Comparison of ENCODE assay signal across 12 cellular contexts in the genomic region with DNA sequence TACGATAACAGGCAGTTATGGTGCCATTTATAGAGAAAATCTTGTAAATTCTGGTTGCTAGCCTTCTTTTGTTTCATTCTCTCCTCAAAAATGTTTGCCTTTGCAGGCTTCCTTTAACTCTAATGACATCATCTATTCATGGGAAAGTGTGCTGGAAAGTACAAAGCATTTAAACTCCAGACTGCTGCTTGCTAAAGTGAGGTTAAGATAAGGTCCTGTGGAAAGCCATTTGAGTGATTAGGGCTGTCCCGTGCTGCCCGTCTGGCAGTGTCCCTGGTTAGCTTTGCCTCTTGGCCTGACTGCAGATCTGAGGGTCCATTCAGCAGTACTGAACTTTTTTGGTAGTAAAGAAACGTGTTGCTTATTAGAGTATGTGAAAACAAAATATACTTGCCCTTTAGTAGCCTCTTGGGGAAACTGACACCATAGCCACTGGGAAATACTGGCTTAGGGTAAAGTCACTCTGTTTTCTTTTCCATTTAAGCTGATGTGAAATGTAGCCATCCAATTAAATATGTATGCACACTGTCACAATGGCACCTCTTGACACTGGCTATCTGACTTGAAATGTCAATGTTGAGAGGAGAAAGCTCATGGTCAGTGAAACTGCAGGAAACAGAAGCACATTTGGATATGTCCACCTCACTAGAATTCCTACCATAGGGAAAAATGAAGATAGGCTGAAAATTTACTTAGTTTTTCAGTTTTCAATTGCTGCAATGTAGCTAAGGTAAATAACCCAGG.
DNase-seq lines count a peak whose midpoint lies in the region; ATAC-seq and TF ChIP-seq lines count a peak whose summit lies in the region.
"Had no signal": no experiment of that assay in that cellular context is flagged by ENCODE, and none has a peak within 500 bp of the region (broad histone marks: within the 10 kb centered on the region; RNA-seq: fewer than 3 reads in every experiment).

No MANE protein-coding gene starts in this region.

- H3K27me3 Mint-ChIP-seq in naive thymus-derived CD4-positive, alpha-beta T cell = peaks cover 0 to 3% (median 0%) of the 10 kb centered on the region in 5 donors
- H3K27me3 Mint-ChIP-seq: activated CD4-positive, alpha-beta memory T cell treated with anti-CD3 and anti-CD28 coated beads for 36 hours had no signal

- no peak overlapping the region for H3K27ac Mint-ChIP-seq in naive thymus-derived CD4-positive, alpha-beta T cell
- H3K27ac Mint-ChIP-seq: activated CD4-positive, alpha-beta memory T cell treated with anti-CD3 and anti-CD28 coated beads for 36 hours had no signal

- H3K9ac ChIP-seq in rectal smooth muscle tissue (ENCODE audit: low read length) = no peak overlapping the region

- intact Hi-C loops in left ventricle myocardium superior (cut with micrococcal nuclease) = no loop called here
- intact Hi-C loops in naive thymus-derived CD4-positive, alpha-beta T cell (cut with micrococcal nuclease) = no loop called here

- ATAC-seq in left ventricle myocardium superior = peak; percentile 90
- no peak for ATAC-seq in naive thymus-derived CD4-positive, alpha-beta T cell
- ATAC-seq in HG03108 (IDR thresholded peaks at IDR 0.05; ENCODE audit: unreplicated experiment) = no peak
- ATAC-seq: HCT116, left colon had no signal

- H3K9me3 ChIP-seq in naive thymus-derived CD4-positive, alpha-beta T cell (ENCODE audit: control insufficient read depth in 2 of 3, low read length in 3 of 3) = no peaks in the 10 kb centered on the region
- H3K9me3 ChIP-seq: ascending aorta had no signal

- peak; percentile 8 for DNase-seq in GM03348 (ENCODE audit: low spot score)
- DNase-seq in cardiac fibroblast (ENCODE audit: low read depth in 2 of 2) = peak; percentile 28 to 62
- DNase-seq in left ventricle myocardium superior = peak; percentile 68
- no peak for DNase-seq in naive thymus-derived CD4-positive, alpha-beta T cell
- DNase-seq in DMS53 treated with DMSO at 0.1 percent for 48 hours (lab: John Stamatoyannopoulos, UW; ENCODE audit: unreplicated experiment) = no peak
- no peak for DNase-seq in NCI-H187 (lab: John Stamatoyannopoulos, UW)
- DNase-seq: activated CD4-positive, alpha-beta memory T cell treated with anti-CD3 and anti-CD28 coated beads for 36 hours had no signal

- no peak for TF ChIP-seq CTCF in cardiac fibroblast (IDR thresholded peaks at IDR 0.05; ENCODE audit: low read depth, low read length)

- H3K36me3 Mint-ChIP-seq in naive thymus-derived CD4-positive, alpha-beta T cell = no peaks in the 10 kb centered on the region
- H3K36me3 Mint-ChIP-seq: activated CD4-positive, alpha-beta memory T cell treated with anti-CD3 and anti-CD28 coated beads for 36 hours had no signal

- no peaks in the 10 kb centered on the region for H3K27me3 ChIP-seq in rectal smooth muscle tissue (ENCODE audit: control insufficient read depth, insufficient read depth, low read length)
- no peaks in the 10 kb centered on the region for H3K27me3 ChIP-seq in naive thymus-derived CD4-positive, alpha-beta T cell (ENCODE audit: control insufficient read depth in 2 of 2, insufficient read depth in 2 of 2, low read length in 2 of 2)
- H3K27me3 ChIP-seq: ascending aorta had no signal

- CTCF ChIA-PET in naive thymus-derived CD4-positive, alpha-beta T cell (lab: Charles Lee) = no interaction called here

- POLR2A ChIA-PET in naive thymus-derived CD4-positive, alpha-beta T cell (lab: Charles Lee) = no interaction called here

- no peaks in the 10 kb centered on the region for H3K36me3 ChIP-seq in rectal smooth muscle tissue (ENCODE audit: control insufficient read depth, insufficient read depth, low read length)
- H3K36me3 ChIP-seq in naive thymus-derived CD4-positive, alpha-beta T cell (ENCODE audit: control insufficient read depth in 2 of 3, insufficient read depth in 3 of 3, low read length in 3 of 3) = no peaks in the 10 kb centered on the region
- H3K36me3 ChIP-seq: ascending aorta had no signal

- no peak overlapping the region for H3K4me3 Mint-ChIP-seq in naive thymus-derived CD4-positive, alpha-beta T cell
- H3K4me3 Mint-ChIP-seq: activated CD4-positive, alpha-beta memory T cell treated with anti-CD3 and anti-CD28 coated beads for 36 hours had no signal

- H3K27ac ChIP-seq in rectal smooth muscle tissue (ENCODE audit: low read depth, low read length) = peak overlapping the region; percentile 44
- H3K27ac ChIP-seq in naive thymus-derived CD4-positive, alpha-beta T cell (ENCODE audit: low read depth, low read length) = no peak overlapping the region

- H3K4me1 Mint-ChIP-seq in naive thymus-derived CD4-positive, alpha-beta T cell = peaks cover 0 to 14% (median 0%) of the 10 kb centered on the region in 7 donors

- H3K4me1 ChIP-seq in rectal smooth muscle tissue (ENCODE audit: control insufficient read depth, insufficient read depth, low read length) = peaks cover 13% of the 10 kb centered on the region
- no peaks in the 10 kb centered on the region for H3K4me1 ChIP-seq in naive thymus-derived CD4-positive, alpha-beta T cell (ENCODE audit: control insufficient read depth in 2 of 2, insufficient read depth in 2 of 2, low read length in 2 of 2)

- H3K4me3 ChIP-seq in cardiac fibroblast (replicated peaks in 1 of 2; ENCODE audit: low read depth in 2 of 2, low read length in 2 of 2) (no peak overlapping the region), rectal smooth muscle tissue (ENCODE audit: low read length) (no peak overlapping the region)
- H3K4me3 ChIP-seq in naive thymus-derived CD4-positive, alpha-beta T cell (ENCODE audit: low read length) = no peak overlapping the region
- H3K4me3 ChIP-seq: ascending aorta had no signal

- H3K9me3 Mint-ChIP-seq in naive thymus-derived CD4-positive, alpha-beta T cell = no peaks in the 10 kb centered on the region
- H3K9me3 Mint-ChIP-seq: activated CD4-positive, alpha-beta memory T cell treated with anti-CD3 and anti-CD28 coated beads for 36 hours had no signal

Comparison
In these comparisons a context has a peak if more than half of its experiments do, and no peak if none do; other contexts are left out.
1. DNase-seq: peak in GM03348 (single experiment), cardiac fibroblast (2 of 2) and left ventricle myocardium superior (single experiment); none in naive thymus-derived CD4-positive, alpha-beta T cell (0 of 9), DMS53 treated with DMSO at 0.1 percent for 48 hours (single experiment) and NCI-H187 (0 of 2).